In the genomic region with DNA sequence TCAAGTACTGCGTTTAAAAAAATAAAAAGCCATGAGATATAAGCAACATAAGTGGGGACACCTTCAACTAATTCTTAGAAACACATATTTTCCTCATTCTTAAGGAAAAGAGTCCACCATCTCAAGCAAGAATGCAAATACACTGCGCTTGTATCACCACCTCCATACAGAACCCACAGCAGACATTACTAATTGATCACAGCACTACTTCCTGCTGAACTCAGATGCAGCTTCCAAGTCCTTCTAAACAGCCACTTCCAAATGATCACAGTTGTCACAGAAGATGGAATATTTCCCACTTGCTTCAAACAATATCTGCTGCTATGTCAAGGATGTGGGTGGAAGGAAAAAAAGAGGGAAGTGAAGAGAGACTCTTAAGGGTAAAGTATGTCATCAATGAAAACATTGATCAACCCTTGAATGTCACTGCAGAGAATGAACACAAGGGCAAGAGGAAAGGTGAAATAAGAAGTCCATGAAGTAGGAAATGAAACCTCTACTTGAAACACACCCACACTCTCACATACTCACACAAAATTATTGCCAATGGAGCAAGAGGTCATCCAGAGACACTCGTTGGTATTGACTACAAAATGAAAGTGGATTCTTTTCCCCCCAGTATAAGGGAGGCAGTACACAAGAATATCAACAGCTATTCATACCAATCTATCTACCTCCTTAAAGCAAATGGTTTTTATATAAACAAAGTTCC, we compare ENCODE assay signal across 25 cellular contexts. TPM values are rescaled to one million over a fixed set of nuclear protein-coding genes. Genes with fewer than 3 reads are reported as not detected.
A peak's percentile ranks its signal among the peaks of the same experiment; 100 is the strongest.
DNase-seq lines count a peak whose midpoint lies in the region; ATAC-seq and TF ChIP-seq lines count a peak whose summit lies in the region.
"Had no signal": no experiment of that assay in that cellular context is flagged by ENCODE, and none has a peak within 500 bp of the region (broad histone marks: within the 10 kb centered on the region; RNA-seq: fewer than 3 reads in every experiment).

No MANE protein-coding gene starts in this region.

- peak; percentile 15 for DNase-seq in MM.1S
- DNase-seq in RPMI8226 = peak; percentile 35
- no peak for DNase-seq in lower lobe of right lung
- no peak for DNase-seq in NCI-H2107 (lab: John Stamatoyannopoulos, UW)
- DNase-seq in NCI-H2171 treated with DMSO at 0.1 percent for 48 hours (lab: John Stamatoyannopoulos, UW) = no peak
- DNase-seq in activated CD4-positive, alpha-beta T cell treated with anti-CD3 and anti-CD28 coated beads, Interleukin-2, amount 50 U/mL, for 4 hours = no peak
- DNase-seq: activated CD4-positive, alpha-beta memory T cell treated with anti-CD3 and anti-CD28 coated beads for 36 hours; activated CD8-positive, alpha-beta memory T cell treated with anti-CD3 and anti-CD28 coated beads, Interleukin-2, amount 50 U/mL, for 48 hours; central memory CD4-positive, alpha-beta T cell; dorsolateral prefrontal cortex; mesenchymal stem cell; NCI-H1048; NCI-H187; NCI-H526; occipital lobe; PC-3; SHP77 treated with DMSO at 0.1 percent for 48 hours; T-cell; uterus had no signal

- intact Hi-C loops in lower lobe of right lung (cut with DNase I) = no loop called here

- H3K36me3 ChIP-seq in ACC112 (ENCODE audit: insufficient read depth, low read length) = no peaks in the 10 kb centered on the region
- H3K36me3 ChIP-seq in MM.1S (replicated peaks; ENCODE audit: insufficient read depth, low read length) = no peaks in the 10 kb centered on the region
- no peaks in the 10 kb centered on the region for H3K36me3 ChIP-seq in lower lobe of right lung
- H3K36me3 ChIP-seq: BLaER1 treated with 17β-estradiol and CSF1 and Interleukin-3, amounts not matched to agents 10 nM and 100 nM; uterus had no signal

- ATAC-seq in lower lobe of right lung (peak; percentile 42 to 43), GM19324 (IDR thresholded peaks at IDR 0.05; ENCODE audit: low FRiP score, unreplicated experiment) (no peak)
- ATAC-seq: PC-3, T-cell had no signal

- H3K9ac ChIP-seq in MM.1S (ENCODE audit: low read length) = no peak overlapping the region
- H3K9ac ChIP-seq: BLaER1 treated with 17β-estradiol and CSF1 and Interleukin-3, amounts not matched to agents 10 nM and 100 nM; KMS-11 had no signal

- H3K27ac ChIP-seq in ACC112 (ENCODE audit: low read depth, low read length) (no peak overlapping the region), MM.1S (ENCODE audit: low read length) (peak overlapping the region; percentile 6; the same call in 1 of the 2 replicates), lower lobe of right lung (no peak overlapping the region)
- H3K27ac ChIP-seq: BLaER1 treated with 17β-estradiol and CSF1 and Interleukin-3, amounts not matched to agents 10 nM and 100 nM; KMS-11; skin epidermis; uterus had no signal

- peak overlapping the region; percentile 60 for H2AFZ ChIP-seq in ACC112 (ENCODE audit: low read length, unreplicated experiment)
- H2AFZ ChIP-seq in MM.1S (ENCODE audit: low read length) = 0 out of 2 replicates have a peak overlapping the region, but pooled peaks have one; percentile 9

- H3K4me2 ChIP-seq in MM.1S (ENCODE audit: low read depth, low read length) = peak overlapping the region; percentile 57
- H3K4me2 ChIP-seq: KMS-11 had no signal

- H3K79me2 ChIP-seq in ACC112 (ENCODE audit: control insufficient read depth, insufficient read depth, low read length, unreplicated experiment) = no peaks in the 10 kb centered on the region
- H3K79me2 ChIP-seq in MM.1S (ENCODE audit: low read length) = peaks cover 54% of the 10 kb centered on the region

- no peaks in the 10 kb centered on the region for H3F3A ChIP-seq in MM.1S (ENCODE audit: insufficient read depth, low read length)

- H3K27me3 ChIP-seq in ACC112 (ENCODE audit: insufficient read depth, low read length) (no peaks in the 10 kb centered on the region; the same call in 1 of the 2 replicates), MM.1S (replicated peaks; ENCODE audit: insufficient read depth, low read length) (no peaks in the 10 kb centered on the region), lower lobe of right lung (ENCODE audit: low read depth) (no peaks in the 10 kb centered on the region)
- H3K27me3 ChIP-seq: BLaER1 treated with 17β-estradiol and CSF1 and Interleukin-3, amounts not matched to agents 10 nM and 100 nM; dorsolateral prefrontal cortex; uterus had no signal

- H3K9me3 ChIP-seq in MM.1S (replicated peaks; ENCODE audit: insufficient read depth, low read length) (no peaks in the 10 kb centered on the region), lower lobe of right lung (peaks cover 5% of the 10 kb centered on the region)
- H3K9me3 ChIP-seq: uterus had no signal

- H3K9me2 ChIP-seq in MM.1S (replicated peaks; ENCODE audit: insufficient read depth, low read length) = no peaks in the 10 kb centered on the region

- TF ChIP-seq CTCF in MM.1S (IDR thresholded peaks at IDR 0.05; ENCODE audit: low read length) (no peak), lower lobe of right lung (IDR thresholded peaks at IDR 0.05) (no peak)

- H3K4me1 ChIP-seq in ACC112 (ENCODE audit: control insufficient read depth, insufficient read depth, low read length, unreplicated experiment) (no peaks in the 10 kb centered on the region), MM.1S (ENCODE audit: low read length) (peaks cover 14% of the 10 kb centered on the region), lower lobe of right lung (peaks cover 20% of the 10 kb centered on the region)
- H3K4me1 ChIP-seq: uterus had no signal

- 0 out of 2 replicates have a peak overlapping the region, but pooled peaks have one; percentile 12 for H3K4me3 ChIP-seq in ACC112 (ENCODE audit: low read depth, low read length)
- H3K4me3 ChIP-seq in MM.1S (ENCODE audit: low read length) = peak overlapping the region; percentile 8; the same call in 1 of the 2 replicates
- H3K4me3 ChIP-seq in lower lobe of right lung = no peak overlapping the region
- H3K4me3 ChIP-seq: BLaER1 treated with 17β-estradiol and CSF1 and Interleukin-3, amounts not matched to agents 10 nM and 100 nM; dorsolateral prefrontal cortex; skin epidermis; uterus had no signal

- H4K20me1 ChIP-seq in MM.1S (ENCODE audit: insufficient read depth, low read length) = no peaks in the 10 kb centered on the region

RNA-seq across cellular contexts. Expression of a gene that starts 22.1 kb away (rescaled TPM):
- 8.2 TPM for total RNA-seq in lower lobe of right lung
- total RNA-seq: activated T-helper 2 cell treated with anti-CD3 and anti-CD28 coated beads, Interferon-gamma antibody, Interleukin-2, Interleukin-4, amounts not matched to agents 10 μg/mL and 5 μg/mL and 100 μg/mL, durations not matched to agents 14 hours and 24 hours and 36 hours had no signal

Comparison
In these comparisons a context has a peak if more than half of its experiments do, and no peak if none do; other contexts are left out.
1. DNase-seq: peak in MM.1S (single experiment) and RPMI8226 (single experiment); none in lower lobe of right lung (single experiment), NCI-H2107 (single experiment), NCI-H2171 treated with DMSO at 0.1 percent for 48 hours (single experiment) and activated CD4-positive, alpha-beta T cell treated with anti-CD3 and anti-CD28 coated beads, Interleukin-2, amount 50 U/mL, for 4 hours (0 of 2).